ENCODE assay signal across 14 cellular contexts in the genomic region with DNA sequence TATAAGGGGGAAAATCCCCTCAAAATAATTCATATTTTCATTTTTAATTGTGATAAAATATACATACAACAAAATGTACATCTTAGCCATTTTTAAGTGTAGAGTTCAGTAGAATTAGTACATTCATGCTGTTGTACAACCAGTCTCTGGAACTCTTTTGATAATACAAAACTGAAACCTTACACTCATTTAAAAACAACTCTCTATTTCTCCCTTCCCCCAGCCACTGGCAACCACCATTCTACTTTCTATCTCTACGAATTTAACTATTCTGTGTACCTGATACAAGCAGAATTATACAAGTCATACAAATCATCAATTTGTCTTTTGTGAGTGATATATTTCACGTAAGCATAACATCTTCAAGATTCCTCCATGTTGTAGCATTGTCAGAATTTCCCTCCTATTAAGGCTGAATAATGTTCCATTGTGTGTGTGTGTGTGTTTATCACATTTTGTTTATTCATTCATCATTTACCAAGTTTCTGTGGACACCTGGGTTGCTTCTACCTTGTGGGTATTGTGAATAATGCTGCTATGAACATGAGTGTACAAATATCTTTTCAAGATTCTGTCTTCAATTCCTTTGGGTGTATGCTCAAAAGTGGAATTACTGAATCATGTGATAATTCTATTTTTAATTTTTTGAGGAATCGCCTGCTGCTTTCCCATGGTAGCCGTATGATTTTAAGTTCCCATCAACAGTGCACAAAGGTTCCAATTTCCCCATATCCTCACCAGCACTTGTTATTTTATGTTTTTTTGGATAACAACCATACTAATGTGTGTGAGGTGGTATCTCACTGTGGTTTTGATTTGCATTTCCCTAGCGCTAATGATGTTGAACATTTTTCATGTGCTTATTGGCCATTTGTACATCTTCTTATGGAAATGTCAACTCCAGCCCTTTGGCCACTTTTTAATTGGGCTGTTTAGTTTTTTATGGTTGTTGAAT. TPM values are rescaled to one million over a fixed set of nuclear protein-coding genes. Genes with fewer than 3 reads are reported as not detected.
A peak's percentile ranks its signal among the peaks of the same experiment; 100 is the strongest.
DNase-seq lines count a peak whose midpoint lies in the region; ATAC-seq, FAIRE-seq and TF ChIP-seq lines count a peak whose summit lies in the region.
"Had no signal": no experiment of that assay in that cellular context is flagged by ENCODE, and none has a peak within 500 bp of the region (broad histone marks: within the 10 kb centered on the region; RNA-seq: fewer than 3 reads in every experiment).

No MANE protein-coding gene starts in this region.

- H3K4me2 ChIP-seq in neuronal stem cell (ENCODE audit: insufficient read depth, low read length, poor library complexity, severe bottlenecking) = no peak overlapping the region

- H2BK5ac ChIP-seq in neuronal stem cell (ENCODE audit: low read length) = no peak overlapping the region

- ATAC-seq in GM18519 (IDR thresholded peaks at IDR 0.05; ENCODE audit: low FRiP score, unreplicated experiment) = peak; percentile 72
- ATAC-seq in GM21723 (IDR thresholded peaks at IDR 0.05; ENCODE audit: unreplicated experiment) = peak; percentile 79
- ATAC-seq in HG03575 (IDR thresholded peaks at IDR 0.05; ENCODE audit: extremely low read depth, insufficient number of reproducible peaks, low FRiP score, unreplicated experiment) = peak; percentile 69

- no peak overlapping the region for H2BK12ac ChIP-seq in neuronal stem cell (ENCODE audit: low read length)

- no peak overlapping the region for H2AK5ac ChIP-seq in neuronal stem cell (ENCODE audit: low read depth, low read length)

- DNase-seq in GM12891 (ENCODE audit: insufficient read length, low spot score) (no peak), NCI-H2029 (lab: John Stamatoyannopoulos, UW) (no peak), SK-N-DZ (ENCODE audit: low spot score) (no peak), neuronal stem cell (ENCODE audit: low spot score) (no peak), thyroid gland (no peak)
- DNase-seq: CD4-positive, alpha-beta T cell; NCI-H1436 treated with DMSO at 0.1 percent for 48 hours; sigmoid colon had no signal

- no peak overlapping the region for H3K4ac ChIP-seq in neuronal stem cell (ENCODE audit: low read length)

- H3K23ac ChIP-seq in neuronal stem cell (ENCODE audit: low read depth, low read length, poor library complexity) = no peak overlapping the region

- H3K4me3 ChIP-seq in neuronal stem cell (ENCODE audit: low read length in 2 of 2) (no peak overlapping the region), thyroid gland (replicated peaks in 1 of 3) (no peak overlapping the region)
- H3K4me3 ChIP-seq: HAP-1, sigmoid colon had no signal

- no peak overlapping the region for H2AFZ ChIP-seq in neuronal stem cell (ENCODE audit: low read length)

- H4K8ac ChIP-seq in neuronal stem cell (ENCODE audit: low read depth, low read length) = no peak overlapping the region

- TF ChIP-seq POLR2A in GM12891 (IDR thresholded peaks at IDR 0.05; ENCODE audit: low read depth, low read length) = no peak
- TF ChIP-seq POLR2A in thyroid gland (IDR thresholded peaks at IDR 0.05) = no peak

- no peak overlapping the region for H2BK120ac ChIP-seq in neuronal stem cell (ENCODE audit: low read depth, low read length)

- FAIRE-seq in GM12891 (lab: Jason Lieb, UNC) = peak; percentile 23
- FAIRE-seq: TTC549 had no signal

- H3K9me3 ChIP-seq in neuronal stem cell (replicated peaks in 1 of 2; ENCODE audit: control insufficient read depth in 2 of 2, insufficient read depth in 1 of 2, low read depth in 1 of 2, low read length in 2 of 2) = no peaks in the 10 kb centered on the region
- no peaks in the 10 kb centered on the region for H3K9me3 ChIP-seq in thyroid gland
- H3K9me3 ChIP-seq: HAP-1, sigmoid colon had no signal

- no peak overlapping the region for H3K27ac ChIP-seq in neuronal stem cell (replicated peaks; ENCODE audit: low read length)
- no peak overlapping the region for H3K27ac ChIP-seq in thyroid gland
- H3K27ac ChIP-seq: sigmoid colon had no signal

- H3K36me3 ChIP-seq in neuronal stem cell (replicated peaks in 1 of 2; ENCODE audit: control insufficient read depth in 2 of 2, insufficient read depth in 2 of 2, low read length in 2 of 2) (no peaks in the 10 kb centered on the region), thyroid gland (no peaks in the 10 kb centered on the region)
- H3K36me3 ChIP-seq: HAP-1, sigmoid colon had no signal

- no peak overlapping the region for H2BK15ac ChIP-seq in neuronal stem cell (ENCODE audit: low read length)

- intact Hi-C loops in thyroid gland (cut with DNase I) = no loop called here

- no peak overlapping the region for H3K9ac ChIP-seq in neuronal stem cell (ENCODE audit: low read depth, low read length, poor library complexity)

- no peak overlapping the region for H3K14ac ChIP-seq in neuronal stem cell (ENCODE audit: low read length)

- no peak for TF ChIP-seq CTCF in thyroid gland (IDR thresholded peaks at IDR 0.05)

- no peak overlapping the region for H4K91ac ChIP-seq in neuronal stem cell (ENCODE audit: low read depth, low read length, poor library complexity)

- H3K4me1 ChIP-seq in neuronal stem cell (ENCODE audit: control insufficient read depth in 2 of 2, insufficient read depth in 1 of 2, low read depth in 1 of 2, low read length in 2 of 2) (peaks cover 0 to 8% of the 10 kb centered on the region in 2 donors), thyroid gland (no peaks in the 10 kb centered on the region)
- H3K4me1 ChIP-seq: HAP-1, sigmoid colon had no signal

- H3K27me3 ChIP-seq in neuronal stem cell (ENCODE audit: control insufficient read depth in 3 of 3, insufficient read depth in 3 of 3, low read depth in 1 of 3, low read length in 3 of 3) (peaks cover 0 to 9% (median 0%) of the 10 kb centered on the region in 3 experiments), thyroid gland (no peaks in the 10 kb centered on the region)
- H3K27me3 ChIP-seq: sigmoid colon had no signal

- no peaks in the 10 kb centered on the region for H3K79me1 ChIP-seq in neuronal stem cell (ENCODE audit: low read depth, low read length)

- no peak overlapping the region for H3K18ac ChIP-seq in neuronal stem cell (ENCODE audit: low read length)

- WGBS in neuronal stem cell (ENCODE audit: extremely low coverage in 2 of 2, insufficient read length in 2 of 2, insufficient replicate concordance in 1 of 2), 2 donors = no CpG with 5 or more reads among the region's 5 CpGs
- WGBS in thyroid gland, 2 donors = 93 to 95% methylated on average over 5 of the region's 5 CpGs

TF ChIP-seq in GM12891, 5 proteins besides CTCF, POLR2A, EP300 and RAD21:
- TF ChIP-seq POU2F2 (IDR thresholded peaks at IDR 0.05; ENCODE audit: low read depth, low read length) = no peak
- TF ChIP-seq PAX5 (IDR thresholded peaks at IDR 0.05; ENCODE audit: insufficient read depth, low read length, severe bottlenecking) = no peak

RNA-seq across cellular contexts. Expression of a gene that starts 4.7 kb away (rescaled TPM):
- polyA plus RNA-seq in GM12891 (2012; ENCODE audit: low read depth, missing spikeins) = not detected
- polyA plus RNA-seq in SK-N-DZ (2014; cell fraction: cytosol; rRNA removed) = not detected in 2 replicates
- not detected in 2 replicates for polyA plus RNA-seq in SK-N-DZ (2014; cell fraction: nucleus; rRNA removed)
- polyA plus RNA-seq in neuronal stem cell (2013, experiment 1 of 2) = not detected
- polyA plus RNA-seq in neuronal stem cell (2013, experiment 2 of 2) = not detected
- not detected for total RNA-seq in thyroid gland
- total RNA-seq: CD4-positive, alpha-beta T cell; sigmoid colon; subcutaneous adipose tissue had no signal
- polyA plus RNA-seq: sigmoid colon had no signal
